Comparison of ENCODE assay signal across 5 cellular contexts in genomic region chr11:41861791-41862190, GRCh38.
"Had no signal": no experiment of that assay in that cellular context is flagged by ENCODE, and none has a peak within 500 bp of the region (broad histone marks: within the 10 kb centered on the region; RNA-seq: fewer than 3 reads in every experiment).

No MANE protein-coding gene starts in this region.

- H2AFZ ChIP-seq: GM23248 had no signal

- H3K27ac ChIP-seq: GM23248 had no signal

- DNase-seq: GM23248, GOT3, H9, HCEC 1CT, IMR-90 had no signal

- H3K4me3 ChIP-seq: GM23248 had no signal

- H3K9ac ChIP-seq: GM23248 had no signal
